Comparison of ENCODE assay signal across 1 cellular context in genomic region chr6:91476000-91476399, GRCh38.
TF ChIP-seq lines count a peak whose summit lies in the region.

No MANE protein-coding gene starts in this region.

TF ChIP-seq in GM12878, 131 proteins besides CTCF, POLR2A, EP300 and RAD21 (continued from another document):
- TF ChIP-seq, protein P1, sequence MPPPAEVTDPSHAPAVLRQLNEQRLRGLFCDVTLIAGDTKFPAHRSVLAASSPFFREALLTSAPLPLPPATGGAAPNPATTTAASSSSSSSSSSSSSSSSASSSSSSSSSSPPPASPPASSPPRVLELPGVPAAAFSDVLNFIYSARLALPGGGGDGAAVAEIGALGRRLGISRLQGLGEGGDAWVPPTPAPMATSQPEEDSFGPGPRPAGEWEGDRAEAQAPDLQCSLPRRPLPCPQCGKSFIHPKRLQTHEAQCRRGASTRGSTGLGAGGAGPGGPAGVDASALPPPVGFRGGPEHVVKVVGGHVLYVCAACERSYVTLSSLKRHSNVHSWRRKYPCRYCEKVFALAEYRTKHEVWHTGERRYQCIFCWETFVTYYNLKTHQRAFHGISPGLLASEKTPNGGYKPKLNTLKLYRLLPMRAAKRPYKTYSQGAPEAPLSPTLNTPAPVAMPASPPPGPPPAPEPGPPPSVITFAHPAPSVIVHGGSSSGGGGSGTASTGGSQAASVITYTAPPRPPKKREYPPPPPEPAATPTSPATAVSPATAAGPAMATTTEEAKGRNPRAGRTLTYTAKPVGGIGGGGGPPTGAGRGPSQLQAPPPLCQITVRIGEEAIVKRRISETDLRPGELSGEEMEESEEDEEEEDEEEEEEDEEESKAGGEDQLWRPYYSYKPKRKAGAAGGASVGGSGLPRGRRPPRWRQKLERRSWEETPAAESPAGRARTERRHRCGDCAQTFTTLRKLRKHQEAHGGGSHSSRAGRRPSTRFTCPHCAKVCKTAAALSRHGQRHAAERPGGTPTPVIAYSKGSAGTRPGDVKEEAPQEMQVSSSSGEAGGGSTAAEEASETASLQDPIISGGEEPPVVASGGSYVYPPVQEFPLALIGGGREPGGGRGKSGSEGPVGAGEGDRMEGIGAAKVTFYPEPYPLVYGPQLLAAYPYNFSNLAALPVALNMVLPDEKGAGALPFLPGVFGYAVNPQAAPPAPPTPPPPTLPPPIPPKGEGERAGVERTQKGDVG (CRISPR knock-in tag; IDR thresholded peaks at IDR 0.05), result no peak
- no peak for TF ChIP-seq FOXM1 (IDR thresholded peaks at IDR 0.05; ENCODE audit: low read depth, low read length)
- TF ChIP-seq HCFC1 (IDR thresholded peaks at IDR 0.05; ENCODE audit: low read length), result no peak
- TF ChIP-seq STAT1 (conservative IDR thresholded peaks at IDR 0.05), result no peak
- TF ChIP-seq, protein P2, sequence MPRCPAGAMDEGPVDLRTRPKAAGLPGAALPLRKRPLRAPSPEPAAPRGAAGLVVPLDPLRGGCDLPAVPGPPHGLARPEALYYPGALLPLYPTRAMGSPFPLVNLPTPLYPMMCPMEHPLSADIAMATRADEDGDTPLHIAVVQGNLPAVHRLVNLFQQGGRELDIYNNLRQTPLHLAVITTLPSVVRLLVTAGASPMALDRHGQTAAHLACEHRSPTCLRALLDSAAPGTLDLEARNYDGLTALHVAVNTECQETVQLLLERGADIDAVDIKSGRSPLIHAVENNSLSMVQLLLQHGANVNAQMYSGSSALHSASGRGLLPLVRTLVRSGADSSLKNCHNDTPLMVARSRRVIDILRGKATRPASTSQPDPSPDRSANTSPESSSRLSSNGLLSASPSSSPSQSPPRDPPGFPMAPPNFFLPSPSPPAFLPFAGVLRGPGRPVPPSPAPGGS (IDR thresholded peaks at IDR 0.05; ENCODE audit: borderline replicate concordance, insufficient read depth, low read depth, low read length, poor library complexity, severe bottlenecking), result no peak
- no peak for TF ChIP-seq CHD4 (IDR thresholded peaks at IDR 0.05)
- no peak for TF ChIP-seq SUPT20H (IDR thresholded peaks at IDR 0.05; ENCODE audit: borderline replicate concordance, control insufficient read depth, low read depth, low read length)
- TF ChIP-seq TCF12 (IDR thresholded peaks at IDR 0.05; ENCODE audit: low read depth, low read length), result no peak
- no peak for TF ChIP-seq CHD2 (IDR thresholded peaks at IDR 0.05; ENCODE audit: borderline replicate concordance, low read depth, low read length)
- no peak for TF ChIP-seq NFYA (IDR thresholded peaks at IDR 0.05; ENCODE audit: borderline replicate concordance, low read depth, low read length)
- TF ChIP-seq, protein P3, sequence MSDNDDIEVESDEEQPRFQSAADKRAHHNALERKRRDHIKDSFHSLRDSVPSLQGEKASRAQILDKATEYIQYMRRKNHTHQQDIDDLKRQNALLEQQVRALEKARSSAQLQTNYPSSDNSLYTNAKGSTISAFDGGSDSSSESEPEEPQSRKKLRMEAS (IDR thresholded peaks at IDR 0.05; ENCODE audit: low read depth, low read length), result peak; percentile 54; the same call in 1 of the 2 replicates
- TF ChIP-seq, protein P4, sequence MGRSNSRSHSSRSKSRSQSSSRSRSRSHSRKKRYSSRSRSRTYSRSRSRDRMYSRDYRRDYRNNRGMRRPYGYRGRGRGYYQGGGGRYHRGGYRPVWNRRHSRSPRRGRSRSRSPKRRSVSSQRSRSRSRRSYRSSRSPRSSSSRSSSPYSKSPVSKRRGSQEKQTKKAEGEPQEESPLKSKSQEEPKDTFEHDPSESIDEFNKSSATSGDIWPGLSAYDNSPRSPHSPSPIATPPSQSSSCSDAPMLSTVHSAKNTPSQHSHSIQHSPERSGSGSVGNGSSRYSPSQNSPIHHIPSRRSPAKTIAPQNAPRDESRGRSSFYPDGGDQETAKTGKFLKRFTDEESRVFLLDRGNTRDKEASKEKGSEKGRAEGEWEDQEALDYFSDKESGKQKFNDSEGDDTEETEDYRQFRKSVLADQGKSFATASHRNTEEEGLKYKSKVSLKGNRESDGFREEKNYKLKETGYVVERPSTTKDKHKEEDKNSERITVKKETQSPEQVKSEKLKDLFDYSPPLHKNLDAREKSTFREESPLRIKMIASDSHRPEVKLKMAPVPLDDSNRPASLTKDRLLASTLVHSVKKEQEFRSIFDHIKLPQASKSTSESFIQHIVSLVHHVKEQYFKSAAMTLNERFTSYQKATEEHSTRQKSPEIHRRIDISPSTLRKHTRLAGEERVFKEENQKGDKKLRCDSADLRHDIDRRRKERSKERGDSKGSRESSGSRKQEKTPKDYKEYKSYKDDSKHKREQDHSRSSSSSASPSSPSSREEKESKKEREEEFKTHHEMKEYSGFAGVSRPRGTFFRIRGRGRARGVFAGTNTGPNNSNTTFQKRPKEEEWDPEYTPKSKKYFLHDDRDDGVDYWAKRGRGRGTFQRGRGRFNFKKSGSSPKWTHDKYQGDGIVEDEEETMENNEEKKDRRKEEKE (IDR thresholded peaks at IDR 0.05), result no peak
- TF ChIP-seq NR2C1 (IDR thresholded peaks at IDR 0.05), result no peak
- TF ChIP-seq, protein P5, sequence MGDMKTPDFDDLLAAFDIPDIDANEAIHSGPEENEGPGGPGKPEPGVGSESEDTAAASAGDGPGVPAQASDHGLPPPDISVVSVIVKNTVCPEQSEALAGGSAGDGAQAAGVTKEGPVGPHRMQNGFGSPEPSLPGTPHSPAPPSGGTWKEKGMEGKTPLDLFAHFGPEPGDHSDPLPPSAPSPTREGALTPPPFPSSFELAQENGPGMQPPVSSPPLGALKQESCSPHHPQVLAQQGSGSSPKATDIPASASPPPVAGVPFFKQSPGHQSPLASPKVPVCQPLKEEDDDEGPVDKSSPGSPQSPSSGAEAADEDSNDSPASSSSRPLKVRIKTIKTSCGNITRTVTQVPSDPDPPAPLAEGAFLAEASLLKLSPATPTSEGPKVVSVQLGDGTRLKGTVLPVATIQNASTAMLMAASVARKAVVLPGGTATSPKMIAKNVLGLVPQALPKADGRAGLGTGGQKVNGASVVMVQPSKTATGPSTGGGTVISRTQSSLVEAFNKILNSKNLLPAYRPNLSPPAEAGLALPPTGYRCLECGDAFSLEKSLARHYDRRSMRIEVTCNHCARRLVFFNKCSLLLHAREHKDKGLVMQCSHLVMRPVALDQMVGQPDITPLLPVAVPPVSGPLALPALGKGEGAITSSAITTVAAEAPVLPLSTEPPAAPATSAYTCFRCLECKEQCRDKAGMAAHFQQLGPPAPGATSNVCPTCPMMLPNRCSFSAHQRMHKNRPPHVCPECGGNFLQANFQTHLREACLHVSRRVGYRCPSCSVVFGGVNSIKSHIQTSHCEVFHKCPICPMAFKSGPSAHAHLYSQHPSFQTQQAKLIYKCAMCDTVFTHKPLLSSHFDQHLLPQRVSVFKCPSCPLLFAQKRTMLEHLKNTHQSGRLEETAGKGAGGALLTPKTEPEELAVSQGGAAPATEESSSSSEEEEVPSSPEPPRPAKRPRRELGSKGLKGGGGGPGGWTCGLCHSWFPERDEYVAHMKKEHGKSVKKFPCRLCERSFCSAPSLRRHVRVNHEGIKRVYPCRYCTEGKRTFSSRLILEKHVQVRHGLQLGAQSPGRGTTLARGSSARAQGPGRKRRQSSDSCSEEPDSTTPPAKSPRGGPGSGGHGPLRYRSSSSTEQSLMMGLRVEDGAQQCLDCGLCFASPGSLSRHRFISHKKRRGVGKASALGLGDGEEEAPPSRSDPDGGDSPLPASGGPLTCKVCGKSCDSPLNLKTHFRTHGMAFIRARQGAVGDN (IDR thresholded peaks at IDR 0.05), result peak; percentile 36; the same call in 1 of the 2 replicates
- TF ChIP-seq HDAC6 (IDR thresholded peaks at IDR 0.05; ENCODE audit: unreplicated experiment), result no peak
- TF ChIP-seq MTA3 (IDR thresholded peaks at IDR 0.05; ENCODE audit: borderline replicate concordance, low read length), result no peak
- TF ChIP-seq TAF1 (IDR thresholded peaks at IDR 0.05; ENCODE audit: borderline replicate concordance, low read depth, low read length), result no peak
- no peak for TF ChIP-seq KAT2A (conservative IDR thresholded peaks at IDR 0.05; ENCODE audit: control insufficient read depth, low read depth, low read length)
- no peak for TF ChIP-seq ZNF207 (IDR thresholded peaks at IDR 0.05; ENCODE audit: borderline replicate concordance)
- no peak for TF ChIP-seq MXI1 (IDR thresholded peaks at IDR 0.05; ENCODE audit: low read depth, low read length)
- no peak for TF ChIP-seq IRF4 (IDR thresholded peaks at IDR 0.05; ENCODE audit: low read depth, low read length)
- no peak for TF ChIP-seq EGR1 (IDR thresholded peaks at IDR 0.05; ENCODE audit: borderline replicate concordance in 1 of 2, low read depth in 2 of 2, low read length in 2 of 2)
- TF ChIP-seq BCL11A (IDR thresholded peaks at IDR 0.05; ENCODE audit: low read depth, low read length), result no peak
- TF ChIP-seq POLR2AphosphoS5 (IDR thresholded peaks at IDR 0.05; ENCODE audit: low read length), result no peak
- no peak for TF ChIP-seq SUZ12 (IDR thresholded peaks at IDR 0.05; ENCODE audit: unreplicated experiment)
- no peak for TF ChIP-seq CBX3 (IDR thresholded peaks at IDR 0.05; ENCODE audit: borderline replicate concordance, low read depth)
- TF ChIP-seq, protein P6, sequence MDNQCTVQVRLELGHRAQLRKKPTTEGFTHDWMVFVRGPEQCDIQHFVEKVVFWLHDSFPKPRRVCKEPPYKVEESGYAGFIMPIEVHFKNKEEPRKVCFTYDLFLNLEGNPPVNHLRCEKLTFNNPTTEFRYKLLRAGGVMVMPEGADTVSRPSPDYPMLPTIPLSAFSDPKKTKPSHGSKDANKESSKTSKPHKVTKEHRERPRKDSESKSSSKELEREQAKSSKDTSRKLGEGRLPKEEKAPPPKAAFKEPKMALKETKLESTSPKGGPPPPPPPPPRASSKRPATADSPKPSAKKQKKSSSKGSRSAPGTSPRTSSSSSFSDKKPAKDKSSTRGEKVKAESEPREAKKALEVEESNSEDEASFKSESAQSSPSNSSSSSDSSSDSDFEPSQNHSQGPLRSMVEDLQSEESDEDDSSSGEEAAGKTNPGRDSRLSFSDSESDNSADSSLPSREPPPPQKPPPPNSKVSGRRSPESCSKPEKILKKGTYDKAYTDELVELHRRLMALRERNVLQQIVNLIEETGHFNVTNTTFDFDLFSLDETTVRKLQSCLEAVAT (IDR thresholded peaks at IDR 0.05), result no peak
- TF ChIP-seq FOXK2 (IDR thresholded peaks at IDR 0.05), result no peak
- TF ChIP-seq SREBF1 (IDR thresholded peaks at IDR 0.05; ENCODE audit: low read length), result no peak
- no peak for TF ChIP-seq ZNF592 (IDR thresholded peaks at IDR 0.05)
- TF ChIP-seq CBFB (IDR thresholded peaks at IDR 0.05; ENCODE audit: low read depth), result no peak
- TF ChIP-seq MEF2B (IDR thresholded peaks at IDR 0.05; ENCODE audit: partially characterized antibody, poor library complexity, severe bottlenecking), result no peak
- no peak for TF ChIP-seq POU2F2 (IDR thresholded peaks at IDR 0.05; ENCODE audit: borderline replicate concordance, low read depth, low read length)
- TF ChIP-seq RB1 (IDR thresholded peaks at IDR 0.05; ENCODE audit: borderline replicate concordance), result no peak
TF ChIP-seq in GM12878: peak in this region for 15.
